In the genomic region with DNA sequence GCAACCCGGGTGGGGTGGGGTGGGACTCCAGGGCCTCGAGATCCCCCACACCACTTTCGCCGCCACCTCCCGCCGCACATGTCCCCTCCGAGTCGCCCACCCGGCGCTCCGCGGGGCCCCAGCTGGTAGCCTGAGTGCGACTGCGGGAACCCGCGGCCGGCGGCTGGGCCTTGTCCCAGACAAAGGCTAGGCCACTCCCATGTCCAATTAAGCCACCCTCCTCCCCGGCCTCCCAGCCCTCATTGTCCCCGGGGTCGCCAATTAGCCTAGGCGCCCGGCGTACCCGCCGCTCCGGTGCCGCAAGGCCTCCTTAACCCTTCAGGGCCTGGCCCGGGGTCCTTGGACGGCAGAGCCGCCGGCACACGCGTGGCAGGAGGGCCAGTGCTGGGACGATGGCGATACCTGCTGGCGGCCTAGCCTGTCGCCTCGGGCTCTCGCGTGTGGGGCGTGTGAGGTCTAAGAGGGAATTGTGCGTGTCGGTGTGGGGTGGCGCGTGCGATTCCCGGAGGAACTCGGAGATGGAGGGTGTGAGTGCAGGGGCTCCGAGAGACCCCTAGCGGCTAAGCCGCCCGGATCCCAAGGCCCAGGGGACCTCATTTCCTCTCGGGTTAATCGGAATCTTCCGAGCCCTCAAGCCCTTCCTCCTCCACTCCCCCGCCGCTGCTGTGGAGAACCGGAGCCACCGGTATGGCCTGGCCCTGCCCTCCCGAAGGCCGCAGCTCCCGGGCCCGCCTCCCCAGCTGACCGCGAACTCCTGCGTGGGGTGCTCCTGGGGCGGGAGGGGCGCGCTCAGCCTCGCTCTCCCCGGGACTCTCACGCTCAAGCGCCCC, we compare ENCODE assay signal across 8 cellular contexts. TPM values are rescaled to one million over a fixed set of nuclear protein-coding genes. Genes with fewer than 3 reads are reported as not detected.
DNase-seq lines count a peak whose midpoint lies in the region; ATAC-seq and TF ChIP-seq lines count a peak whose summit lies in the region.

No MANE protein-coding gene starts in this region.

- peak overlapping the region; percentile 80 to 89 (median 87) for H3K4me3 Mint-ChIP-seq in nephron

- H3K27ac Mint-ChIP-seq in nephron = peak overlapping the region; percentile 87 to 97 (median 94)

- no peak for TF ChIP-seq CTCF in WI38 (IDR thresholded peaks at IDR 0.05; ENCODE audit: low read depth, low read length)
- peak; percentile 21 for TF ChIP-seq CTCF in fibroblast of mammary gland (conservative IDR thresholded peaks at IDR 0.05; ENCODE audit: control insufficient read depth, insufficient read depth, low read depth, low read length)
- peak in 2 of 3 experiments; percentile 25 to 30 for TF ChIP-seq CTCF in nephron (IDR thresholded peaks at IDR 0.05; ENCODE audit: unreplicated experiment in 3 of 3)

- no peaks in the 10 kb centered on the region for H3K9me3 Mint-ChIP-seq in nephron

- H3K27me3 Mint-ChIP-seq in nephron (ENCODE audit: low read depth) = peaks cover 55% of the 10 kb centered on the region

- H3K36me3 Mint-ChIP-seq in nephron (ENCODE audit: low read depth) = peaks cover 19% of the 10 kb centered on the region

- no peak for ATAC-seq in GM18907 (IDR thresholded peaks at IDR 0.05; ENCODE audit: unreplicated experiment)
- no peak for ATAC-seq in HG03045 (IDR thresholded peaks at IDR 0.05; ENCODE audit: unreplicated experiment)

- peak; percentile 71 for DNase-seq in NCI-H1436 (lab: John Stamatoyannopoulos, UW)
- DNase-seq in NCI-H1436 treated with DMSO at 0.1 percent for 48 hours (lab: John Stamatoyannopoulos, UW) = no peak
- peak; percentile 76 for DNase-seq in HT-29 (ENCODE audit: low spot score)
- DNase-seq in fibroblast of mammary gland (ENCODE audit: low read depth) = peak; percentile 76

- H3K4me3 ChIP-seq in WI38 (ENCODE audit: low read depth, low read length) (peak overlapping the region; percentile 64), fibroblast of mammary gland (ENCODE audit: control insufficient read depth, low read depth, low read length) (peak overlapping the region; percentile 56)

- peaks cover 38% of the 10 kb centered on the region for H3K4me1 Mint-ChIP-seq in nephron

RNA-seq across cellular contexts. Expression of gene TBX2, which starts 11.7 kb away (rescaled TPM):
- 0.08 TPM in 1 of 2 replicates, not detected in the other for total RNA-seq in HT-29 (2014; rRNA removed; shearing (Covaris generic))

RNA-seq across cellular contexts. Expression of gene TBX4, which starts 40.9 kb away (rescaled TPM):
- not detected in 2 replicates for total RNA-seq in HT-29 (2014; rRNA removed; shearing (Covaris generic))
